ENCODE assay signal across 8 cellular contexts in the genomic region with DNA sequence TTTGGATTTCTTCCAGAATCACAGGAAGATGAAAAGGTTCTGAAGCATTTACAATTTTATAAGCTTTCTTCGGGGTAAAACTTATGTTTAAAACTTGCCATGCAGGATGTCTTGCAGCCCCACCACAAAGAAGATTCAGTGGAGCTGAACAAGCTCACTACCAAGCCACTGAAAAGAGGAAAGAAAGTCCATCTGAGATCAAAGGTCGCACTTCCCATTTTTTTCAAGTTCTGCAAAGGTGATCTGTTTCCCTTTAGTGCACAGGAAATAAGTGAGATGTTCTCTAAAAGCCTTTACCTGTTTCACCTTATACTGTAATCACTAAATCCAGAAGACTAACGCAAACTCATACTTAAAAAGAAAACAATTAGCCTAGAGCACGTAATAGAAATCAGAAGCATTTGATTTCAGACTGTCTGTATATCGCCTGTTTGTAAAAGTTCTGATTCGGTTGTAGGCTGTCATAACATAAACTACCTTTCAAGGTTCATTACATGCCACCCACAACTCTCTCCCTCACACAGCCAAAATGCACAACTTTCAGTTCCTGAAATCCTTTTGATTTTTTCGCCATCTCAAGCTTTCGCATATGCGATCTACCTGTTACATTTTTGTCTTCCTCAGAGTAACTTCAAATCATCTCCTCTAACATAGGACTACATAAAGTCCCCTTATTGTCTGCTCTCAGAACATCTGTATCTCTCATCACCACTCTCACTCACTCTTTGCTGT. TPM values are rescaled to one million over a fixed set of nuclear protein-coding genes. Genes with fewer than 3 reads are reported as not detected.
A peak's percentile ranks its signal among the peaks of the same experiment; 100 is the strongest.
DNase-seq lines count a peak whose midpoint lies in the region; ATAC-seq and TF ChIP-seq lines count a peak whose summit lies in the region.

No MANE protein-coding gene starts in this region.

- intact Hi-C loops in esophagus squamous epithelium (cut with DNase I) (no loop called here), tibial artery (cut with DNase I; ENCODE audit: low total_unique reads) (no loop called here), posterior vena cava (cut with DNase I) (no loop called here)

- no peaks in the 10 kb centered on the region for H3K9me3 ChIP-seq in HUES48 (ENCODE audit: control insufficient read depth, insufficient read depth, low read length)
- H3K9me3 ChIP-seq in esophagus squamous epithelium = no peaks in the 10 kb centered on the region
- no peaks in the 10 kb centered on the region for H3K9me3 ChIP-seq in tibial artery

- H2AFZ ChIP-seq in ACC112 (ENCODE audit: low read length, unreplicated experiment) = no peak overlapping the region

- H3K27ac ChIP-seq in ACC112 (ENCODE audit: low read depth, low read length) (no peak overlapping the region), HUES48 (ENCODE audit: low read depth, low read length) (peak overlapping the region; percentile 90), esophagus squamous epithelium (no peak overlapping the region), tibial artery (no peak overlapping the region)

- no peak for TF ChIP-seq POLR2A in esophagus squamous epithelium (IDR thresholded peaks at IDR 0.05)

- DNase-seq in esophagus squamous epithelium (lab: John Stamatoyannopoulos, UW) (no peak), tibial artery (no peak), occipital lobe (lab: John Stamatoyannopoulos, UW) (no peak), posterior vena cava (ENCODE audit: low spot score) (no peak)

- WGBS in esophagus squamous epithelium, 2 donors = 63 to 77% methylated on average over 9 of the region's 9 CpGs

- H3K9ac ChIP-seq in HUES48 (ENCODE audit: low read depth, low read length) = peak overlapping the region; percentile 87; the same call in 1 of the 2 replicates

- no peaks in the 10 kb centered on the region for H3K27me3 ChIP-seq in ACC112 (ENCODE audit: insufficient read depth, low read length)
- no peaks in the 10 kb centered on the region for H3K27me3 ChIP-seq in HUES48 (ENCODE audit: control insufficient read depth, insufficient read depth, low read length)
- no peaks in the 10 kb centered on the region for H3K27me3 ChIP-seq in esophagus squamous epithelium
- H3K27me3 ChIP-seq in tibial artery = no peaks in the 10 kb centered on the region

- H3K4me3 ChIP-seq in ACC112 (ENCODE audit: low read depth, low read length) (peak overlapping the region; percentile 83), HUES48 (ENCODE audit: low read depth, low read length) (peak overlapping the region; percentile 82), esophagus squamous epithelium (peak overlapping the region in 3 of 4 donors; percentile 61 to 90 (median 65)), tibial artery (peak overlapping the region; percentile 60 to 72)

- H3K79me2 ChIP-seq in ACC112 (ENCODE audit: control insufficient read depth, insufficient read depth, low read length, unreplicated experiment) = peaks cover 93% of the 10 kb centered on the region

- H3K4me1 ChIP-seq in ACC112 (ENCODE audit: control insufficient read depth, insufficient read depth, low read length, unreplicated experiment) = peaks cover 31% of the 10 kb centered on the region
- H3K4me1 ChIP-seq in HUES48 (ENCODE audit: control insufficient read depth, insufficient read depth, low read length) = peaks cover 51% of the 10 kb centered on the region
- H3K4me1 ChIP-seq in esophagus squamous epithelium = peaks cover 7 to 74% (median 26%) of the 10 kb centered on the region in 3 donors
- H3K4me1 ChIP-seq in tibial artery = peaks cover 0 to 34% (median 14%) of the 10 kb centered on the region in 4 donors

- no peak for TF ChIP-seq CTCF in esophagus squamous epithelium (IDR thresholded peaks at IDR 0.05)
- no peak for TF ChIP-seq CTCF in tibial artery (IDR thresholded peaks at IDR 0.05)

- ATAC-seq in GM19438 (IDR thresholded peaks at IDR 0.05; ENCODE audit: low read depth, unreplicated experiment) = peak; percentile 29
- ATAC-seq in HG03280 (IDR thresholded peaks at IDR 0.05; ENCODE audit: unreplicated experiment) = no peak

- H3K36me3 ChIP-seq in ACC112 (ENCODE audit: insufficient read depth, low read length) (no peaks in the 10 kb centered on the region), HUES48 (ENCODE audit: control insufficient read depth, insufficient read depth, low read length) (no peaks in the 10 kb centered on the region), esophagus squamous epithelium (no peaks in the 10 kb centered on the region), tibial artery (no peaks in the 10 kb centered on the region)

RNA-seq across cellular contexts. Expression of a gene that starts 1.8 kb away (rescaled TPM):
- total RNA-seq in esophagus squamous epithelium (10 to 100 TPM; 29.6 to 70.8 (median 53.5) TPM), occipital lobe (53.8 TPM), posterior vena cava (10 to 100 TPM; 35.2 to 35.3 TPM)
